In the genomic region with DNA sequence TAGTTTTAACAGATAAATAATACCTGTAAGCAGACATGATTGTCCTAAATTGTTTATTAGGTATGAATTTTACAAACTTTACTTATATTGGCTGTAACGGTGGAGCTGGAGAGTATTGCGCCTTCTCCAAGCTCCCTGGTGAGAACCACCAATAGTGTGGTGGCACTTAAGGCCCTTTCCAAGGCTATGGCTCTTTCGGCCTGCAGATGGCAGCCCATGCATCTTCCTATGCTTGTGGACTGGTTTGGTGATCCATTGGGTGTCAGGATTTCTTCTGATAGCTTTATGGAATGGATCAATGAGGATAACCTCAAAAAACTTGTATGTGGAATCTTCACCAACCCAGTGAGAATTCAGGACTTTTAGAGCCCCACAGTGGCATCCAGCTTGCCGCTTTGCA, we compare ENCODE assay signal across 9 cellular contexts. TPM values are rescaled to one million over a fixed set of nuclear protein-coding genes. Genes with fewer than 3 reads are reported as not detected.
DNase-seq lines count a peak whose midpoint lies in the region; ATAC-seq and TF ChIP-seq lines count a peak whose summit lies in the region.
"Had no signal": no experiment of that assay in that cellular context is flagged by ENCODE, and none has a peak within 500 bp of the region (broad histone marks: within the 10 kb centered on the region; RNA-seq: fewer than 3 reads in every experiment).

No MANE protein-coding gene starts in this region.

- no peak for TF ChIP-seq POLR2A in stomach (IDR thresholded peaks at IDR 0.05)

- no peaks in the 10 kb centered on the region for H3K4me1 Mint-ChIP-seq in endothelial cell (ENCODE audit: unreplicated experiment)
- H3K4me1 Mint-ChIP-seq in stimulated activated memory B cell treated with anti-CD40 and anti-IgM and Interleukin-4, amounts not matched to agents 10 μg/mL and 1 μg/mL and 100 μg/mL, for 72 hours: peaks cover 7% of the 10 kb centered on the region

- H3K27ac ChIP-seq in left ventricle myocardium inferior (replicated peaks) (no peak overlapping the region), upper lobe of right lung (no peak overlapping the region), stomach (no peak overlapping the region)

- DNase-seq in left ventricle myocardium inferior: no peak
- DNase-seq in Right ventricle myocardium superior: no peak
- peak; percentile 40 to 62 for DNase-seq in Kasumi-1 (lab: John Stamatoyannopoulos, UW)
- DNase-seq in endothelial cell (ENCODE audit: low spot score): peak; percentile 20
- DNase-seq in upper lobe of right lung: no peak
- no peak for DNase-seq in Ammon's horn (ENCODE audit: low spot score)
- no peak for DNase-seq in stomach
- DNase-seq: NCI-H774 had no signal

- H3K27me3 Mint-ChIP-seq in endothelial cell (ENCODE audit: unreplicated experiment): no peaks in the 10 kb centered on the region
- H3K27me3 Mint-ChIP-seq in stimulated activated memory B cell treated with anti-CD40 and anti-IgM and Interleukin-4, amounts not matched to agents 10 μg/mL and 1 μg/mL and 100 μg/mL, for 72 hours: no peaks in the 10 kb centered on the region

- 67 to 94% (median 77%) methylated on average over 4 of the region's 4 CpGs for WGBS in stomach, 5 donors

- no peaks in the 10 kb centered on the region for H3K36me3 Mint-ChIP-seq in endothelial cell (ENCODE audit: low read depth, unreplicated experiment)
- no peaks in the 10 kb centered on the region for H3K36me3 Mint-ChIP-seq in stimulated activated memory B cell treated with anti-CD40 and anti-IgM and Interleukin-4, amounts not matched to agents 10 μg/mL and 1 μg/mL and 100 μg/mL, for 72 hours

- no peak overlapping the region for H3K4me3 Mint-ChIP-seq in endothelial cell (ENCODE audit: unreplicated experiment)
- no peak overlapping the region for H3K4me3 Mint-ChIP-seq in stimulated activated memory B cell treated with anti-CD40 and anti-IgM and Interleukin-4, amounts not matched to agents 10 μg/mL and 1 μg/mL and 100 μg/mL, for 72 hours

- H3K4me1 ChIP-seq in left ventricle myocardium inferior: no peaks in the 10 kb centered on the region
- H3K4me1 ChIP-seq in upper lobe of right lung: no peaks in the 10 kb centered on the region
- H3K4me1 ChIP-seq in stomach: peaks cover 0 to 11% (median 5%) of the 10 kb centered on the region in 4 donors

- no peaks in the 10 kb centered on the region for H3K9me3 ChIP-seq in left ventricle myocardium inferior (replicated peaks)
- H3K9me3 ChIP-seq in upper lobe of right lung: no peaks in the 10 kb centered on the region
- H3K9me3 ChIP-seq in stomach: no peaks in the 10 kb centered on the region

- H3K36me3 ChIP-seq in left ventricle myocardium inferior (no peaks in the 10 kb centered on the region), upper lobe of right lung (no peaks in the 10 kb centered on the region), stomach (no peaks in the 10 kb centered on the region)

- H3K9me3 Mint-ChIP-seq in endothelial cell (ENCODE audit: unreplicated experiment): no peaks in the 10 kb centered on the region
- H3K9me3 Mint-ChIP-seq in stimulated activated memory B cell treated with anti-CD40 and anti-IgM and Interleukin-4, amounts not matched to agents 10 μg/mL and 1 μg/mL and 100 μg/mL, for 72 hours: no peaks in the 10 kb centered on the region

- peak; percentile 38 for TF ChIP-seq CTCF in left ventricle myocardium inferior (IDR thresholded peaks at IDR 0.05; ENCODE audit: borderline replicate concordance)
- peak; percentile 32 for TF ChIP-seq CTCF in endothelial cell (IDR thresholded peaks at IDR 0.05; ENCODE audit: unreplicated experiment)
- peak; percentile 12 for TF ChIP-seq CTCF in upper lobe of right lung (IDR thresholded peaks at IDR 0.05)
- TF ChIP-seq CTCF in stomach (IDR thresholded peaks at IDR 0.05): no peak

- H3K4me3 ChIP-seq in left ventricle myocardium inferior (no peak overlapping the region), upper lobe of right lung (no peak overlapping the region), stomach (no peak overlapping the region)

- H3K27me3 ChIP-seq in left ventricle myocardium inferior (ENCODE audit: low read depth) (no peaks in the 10 kb centered on the region), upper lobe of right lung (no peaks in the 10 kb centered on the region), stomach (no peaks in the 10 kb centered on the region)

- no peak overlapping the region for H3K27ac Mint-ChIP-seq in endothelial cell (ENCODE audit: unreplicated experiment)
- no peak overlapping the region for H3K27ac Mint-ChIP-seq in stimulated activated memory B cell treated with anti-CD40 and anti-IgM and Interleukin-4, amounts not matched to agents 10 μg/mL and 1 μg/mL and 100 μg/mL, for 72 hours

- TF ChIP-seq EP300 in stomach (IDR thresholded peaks at IDR 0.05): no peak

- intact Hi-C loops in left ventricle myocardium inferior (cut with micrococcal nuclease): no loop called here
- intact Hi-C loops in Right ventricle myocardium superior (cut with DNase I): no loop called here
- intact Hi-C loops in upper lobe of right lung (cut with DNase I): no loop called here
- intact Hi-C loops in stomach (cut with DNase I; ENCODE audit: low total_unique reads): loop anchor here (10.0 kb wide), 1 partner anchor 104 kb away; the partner anchor contains the start of genes ABHD18 and MFSD8

- ATAC-seq in Right ventricle myocardium superior (ENCODE audit: poor library complexity) (no peak), upper lobe of right lung (no peak)
- no peak for ATAC-seq in stimulated activated memory B cell treated with anti-CD40 and anti-IgM and Interleukin-4, amounts not matched to agents 10 μg/mL and 1 μg/mL and 100 μg/mL, for 72 hours

RNA-seq across cellular contexts. Expression of gene LARP1B, which starts 7.8 kb away (rescaled TPM):
- total RNA-seq in left ventricle myocardium inferior (16.1 TPM), Right ventricle myocardium superior (15.1 TPM), endothelial cell (ENCODE audit: unreplicated experiment) (9.6 TPM), upper lobe of right lung (16.8 TPM), stomach (100 to 1,000 TPM in 1 of 5 donors, 10 to 100 TPM in 3, 1 to 10 TPM in 1; 2.3 to 113 (median 40.7) TPM)
- 10 to 100 TPM; 10.7 to 17.4 (median 13.4) TPM for polyA plus RNA-seq in stomach

Comparison
In these comparisons a context has a peak if more than half of its experiments do, and no peak if none do; other contexts are left out.
1. DNase-seq: peak in Kasumi-1 (2 of 2) and endothelial cell (single experiment); none in left ventricle myocardium inferior (single experiment), Right ventricle myocardium superior (single experiment), upper lobe of right lung (single experiment), Ammon's horn (single experiment) and stomach (single experiment).
2. CTCF ChIP-seq: peak in left ventricle myocardium inferior (single experiment), endothelial cell (single experiment) and upper lobe of right lung (single experiment); none in stomach (0 of 7).